In genomic region chr1:12031039-12031980, GRCh38 we compare ENCODE assay signal across 8 cellular contexts. TPM values are rescaled to one million over a fixed set of nuclear protein-coding genes. Genes with fewer than 3 reads are reported as not detected.
A peak's percentile ranks its signal among the peaks of the same experiment; 100 is the strongest.
DNase-seq lines count a peak whose midpoint lies in the region; ATAC-seq and TF ChIP-seq lines count a peak whose summit lies in the region.

No MANE protein-coding gene starts in this region.

- no peak for ATAC-seq in CD4-positive, alpha-beta T cell (ENCODE audit: poor library complexity)

- peaks cover 37% of the 10 kb centered on the region for H3K36me3 Mint-ChIP-seq in CD4-positive, alpha-beta T cell (ENCODE audit: low read depth)

- no peaks in the 10 kb centered on the region for H3K9me2 ChIP-seq in hepatocyte (replicated peaks; ENCODE audit: insufficient read depth)

- 90% methylated on average over 20 of the region's 20 CpGs for WGBS in hepatocyte (ENCODE audit: low lambda C conversion rate, missing lambda C conversion rate)

- no peak overlapping the region for H3K4me2 ChIP-seq in hepatocyte

- intact Hi-C loops in CD4-positive, alpha-beta T cell (cut with DNase I, micrococcal nuclease): loop anchor here in 1 of 2 experiments (1.0 kb wide), 1 partner anchor 193 kb away; no protein-coding TSS in a partner anchor

- no peak overlapping the region for H3K4me3 ChIP-seq in hepatocyte

- DNase-seq in CD4-positive, alpha-beta T cell: peak in 4 of 10 experiments; percentile 7 to 42 (median 19)
- DNase-seq in activated effector memory CD4-positive, alpha-beta T cell treated with Interleukin-2 at 50 U/mL for 16 hours: peak; percentile 9
- DNase-seq in hepatocyte (ENCODE audit: low spot score) (no peak), NCI-H1048 (lab: John Stamatoyannopoulos, UW) (no peak), NCI-H1417 treated with DMSO at 0.1 percent for 48 hours (lab: John Stamatoyannopoulos, UW) (no peak), SIG-M5 treated with dmso at 0.1 percent for 504 hours (lab: John Stamatoyannopoulos, UW; ENCODE audit: unreplicated experiment) (no peak)
- peak; percentile 32 to 47 for DNase-seq in stimulated activated CD8-positive, alpha-beta memory T cell treated with anti-CD3 and anti-CD28 coated beads, Interleukin-2, amount 100 ng/mL, for 48 hours (ENCODE audit: low read depth in 2 of 2)

- no peaks in the 10 kb centered on the region for H3K4me1 ChIP-seq in hepatocyte (ENCODE audit: insufficient read depth)

- no peaks in the 10 kb centered on the region for H3K36me3 ChIP-seq in hepatocyte (replicated peaks; ENCODE audit: insufficient read depth, low read depth)

- TF ChIP-seq CTCF in CD4-positive, alpha-beta T cell (IDR thresholded peaks at IDR 0.05): peak; percentile 41
- peak; percentile 43 for TF ChIP-seq CTCF in hepatocyte (IDR thresholded peaks at IDR 0.05; ENCODE audit: poor library complexity)

- no peak overlapping the region for H3K4me3 Mint-ChIP-seq in CD4-positive, alpha-beta T cell

- TF ChIP-seq RAD21 in Ishikawa (IDR thresholded peaks at IDR 0.05; ENCODE audit: low read depth): peak; percentile 63

- H3K4me1 Mint-ChIP-seq in CD4-positive, alpha-beta T cell (ENCODE audit: low read depth): no peaks in the 10 kb centered on the region

- H3K27me3 ChIP-seq in CD4-positive, alpha-beta T cell (ENCODE audit: control insufficient read depth, insufficient read depth, low read length): no peaks in the 10 kb centered on the region
- no peaks in the 10 kb centered on the region for H3K27me3 ChIP-seq in hepatocyte

- no peak overlapping the region for H3K27ac ChIP-seq in CD4-positive, alpha-beta T cell (ENCODE audit: low read depth, low read length)
- no peak overlapping the region for H3K27ac ChIP-seq in hepatocyte

- H3K27ac Mint-ChIP-seq in CD4-positive, alpha-beta T cell: no peak overlapping the region

- H3K27me3 Mint-ChIP-seq in CD4-positive, alpha-beta T cell: no peaks in the 10 kb centered on the region

- POLR2A ChIA-PET in CD4-positive, alpha-beta T cell (lab: Charles Lee): interaction anchor here (0.6 to 1.1 kb wide), 2 partner anchors 12 to 226 kb away, joined by 3 read pairs; partner anchors contain the start of genes CLCN6, MIIP and MTHFR

- H4K20me1 ChIP-seq in hepatocyte (ENCODE audit: insufficient read depth, poor library complexity, severe bottlenecking): no peaks in the 10 kb centered on the region

- no peak for TF ChIP-seq EP300 in Ishikawa (IDR thresholded peaks at IDR 0.05; ENCODE audit: borderline replicate concordance)

- no peaks in the 10 kb centered on the region for H3K79me2 ChIP-seq in hepatocyte

- CTCF ChIA-PET in CD4-positive, alpha-beta T cell (lab: Charles Lee): no interaction called here

- no peaks in the 10 kb centered on the region for H3K9me3 ChIP-seq in CD4-positive, alpha-beta T cell (ENCODE audit: control insufficient read depth, low read length)
- no peaks in the 10 kb centered on the region for H3K9me3 ChIP-seq in hepatocyte (ENCODE audit: low read depth)

- H2AFZ ChIP-seq in hepatocyte: no peak overlapping the region

- H3K9me3 Mint-ChIP-seq in CD4-positive, alpha-beta T cell: no peaks in the 10 kb centered on the region

TF ChIP-seq in Ishikawa, 13 proteins besides CTCF, POLR2A, EP300 and RAD21:
- TF ChIP-seq CEBPB (IDR thresholded peaks at IDR 0.05) (no peak), TEAD4 (IDR thresholded peaks at IDR 0.05) (no peak), USF1 (IDR thresholded peaks at IDR 0.05) (no peak), CREB1 (IDR thresholded peaks at IDR 0.05; ENCODE audit: low read depth) (no peak)

RNA-seq across cellular contexts. Expression of gene MIIP, which starts 12.0 kb away (rescaled TPM):
- total RNA-seq in CD4-positive, alpha-beta T cell: 10 to 100 TPM; 21.8 to 23.1 TPM
- 20.6 TPM in 2 replicates for total RNA-seq in hepatocyte
- polyA plus RNA-seq in hepatocyte: 39.6 and 45.2 TPM in 2 replicates

RNA-seq across cellular contexts. Expression of gene TNFRSF8, which starts 31.8 kb away (rescaled TPM):
- under 1 TPM in 1 of 2 experiments, not detected in 1; 0.14 TPM for total RNA-seq in CD4-positive, alpha-beta T cell
- not detected in 2 replicates for total RNA-seq in hepatocyte
- polyA plus RNA-seq in hepatocyte: not detected in 2 replicates

RNA-seq across cellular contexts. Expression of gene MFN2, which starts 51.1 kb away (rescaled TPM):
- 10 to 100 TPM; 33.0 to 38.1 TPM for total RNA-seq in CD4-positive, alpha-beta T cell
- 45.1 and 54.3 TPM in 2 replicates for total RNA-seq in hepatocyte
- 35.1 and 43.1 TPM in 2 replicates for polyA plus RNA-seq in hepatocyte

Comparison
In these comparisons a context has a peak if more than half of its experiments do, and no peak if none do; other contexts are left out.
1. DNase-seq: peak in activated effector memory CD4-positive, alpha-beta T cell treated with Interleukin-2 at 50 U/mL for 16 hours (single experiment) and stimulated activated CD8-positive, alpha-beta memory T cell treated with anti-CD3 and anti-CD28 coated beads, Interleukin-2, amount 100 ng/mL, for 48 hours (2 of 2); none in hepatocyte (single experiment), NCI-H1048 (single experiment), NCI-H1417 treated with DMSO at 0.1 percent for 48 hours (single experiment) and SIG-M5 treated with dmso at 0.1 percent for 504 hours (single experiment).